1 cellular context compared by ENCODE assay signal in the genomic region with DNA sequence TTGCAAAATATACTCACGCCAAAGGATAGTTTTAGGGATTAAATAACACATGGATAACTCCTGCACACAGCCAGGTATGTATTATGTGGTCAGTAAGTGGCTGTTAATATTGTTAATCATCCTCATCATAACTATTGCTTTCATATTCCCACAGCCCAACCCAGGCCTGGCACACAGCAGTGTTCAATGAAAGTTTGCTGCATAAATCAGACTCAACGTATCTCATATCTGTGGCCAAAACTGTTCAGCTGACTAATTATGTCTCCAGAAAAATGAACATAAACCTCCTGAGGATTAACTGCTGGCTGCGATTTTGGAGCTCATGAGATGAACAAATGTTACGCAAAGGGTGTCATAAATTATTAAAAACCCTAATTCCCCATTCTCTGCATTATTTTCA.
TF ChIP-seq lines count a peak whose summit lies in the region.

No MANE protein-coding gene starts in this region.

TF ChIP-seq in HepG2, 621 proteins besides CTCF, POLR2A, EP300 and RAD21 (continued from another document):
- TF ChIP-seq MLXIP (CRISPR knock-in tag; IDR thresholded peaks at IDR 0.05; ENCODE audit: borderline replicate concordance) = no peak
- TF ChIP-seq MED8 (CRISPR knock-in tag; IDR thresholded peaks at IDR 0.05; ENCODE audit: insufficient replicate concordance) = no peak
- TF ChIP-seq KLF12 (CRISPR knock-in tag; IDR thresholded peaks at IDR 0.05; ENCODE audit: borderline replicate concordance) = no peak
- TF ChIP-seq, protein P1, sequence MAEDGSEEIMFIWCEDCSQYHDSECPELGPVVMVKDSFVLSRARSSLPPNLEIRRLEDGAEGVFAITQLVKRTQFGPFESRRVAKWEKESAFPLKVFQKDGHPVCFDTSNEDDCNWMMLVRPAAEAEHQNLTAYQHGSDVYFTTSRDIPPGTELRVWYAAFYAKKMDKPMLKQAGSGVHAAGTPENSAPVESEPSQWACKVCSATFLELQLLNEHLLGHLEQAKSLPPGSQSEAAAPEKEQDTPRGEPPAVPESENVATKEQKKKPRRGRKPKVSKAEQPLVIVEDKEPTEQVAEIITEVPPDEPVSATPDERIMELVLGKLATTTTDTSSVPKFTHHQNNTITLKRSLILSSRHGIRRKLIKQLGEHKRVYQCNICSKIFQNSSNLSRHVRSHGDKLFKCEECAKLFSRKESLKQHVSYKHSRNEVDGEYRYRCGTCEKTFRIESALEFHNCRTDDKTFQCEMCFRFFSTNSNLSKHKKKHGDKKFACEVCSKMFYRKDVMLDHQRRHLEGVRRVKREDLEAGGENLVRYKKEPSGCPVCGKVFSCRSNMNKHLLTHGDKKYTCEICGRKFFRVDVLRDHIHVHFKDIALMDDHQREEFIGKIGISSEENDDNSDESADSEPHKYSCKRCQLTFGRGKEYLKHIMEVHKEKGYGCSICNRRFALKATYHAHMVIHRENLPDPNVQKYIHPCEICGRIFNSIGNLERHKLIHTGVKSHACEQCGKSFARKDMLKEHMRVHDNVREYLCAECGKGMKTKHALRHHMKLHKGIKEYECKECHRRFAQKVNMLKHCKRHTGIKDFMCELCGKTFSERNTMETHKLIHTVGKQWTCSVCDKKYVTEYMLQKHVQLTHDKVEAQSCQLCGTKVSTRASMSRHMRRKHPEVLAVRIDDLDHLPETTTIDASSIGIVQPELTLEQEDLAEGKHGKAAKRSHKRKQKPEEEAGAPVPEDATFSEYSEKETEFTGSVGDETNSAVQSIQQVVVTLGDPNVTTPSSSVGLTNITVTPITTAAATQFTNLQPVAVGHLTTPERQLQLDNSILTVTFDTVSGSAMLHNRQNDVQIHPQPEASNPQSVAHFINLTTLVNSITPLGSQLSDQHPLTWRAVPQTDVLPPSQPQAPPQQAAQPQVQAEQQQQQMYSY (CRISPR knock-in tag; IDR thresholded peaks at IDR 0.05) = no peak
- TF ChIP-seq MAF1 (CRISPR knock-in tag; IDR thresholded peaks at IDR 0.05; ENCODE audit: borderline replicate concordance) = no peak
- no peak for TF ChIP-seq DNMT1 (CRISPR knock-in tag; IDR thresholded peaks at IDR 0.05)
- TF ChIP-seq ZBTB7B (CRISPR knock-in tag; IDR thresholded peaks at IDR 0.05) = no peak
- no peak for TF ChIP-seq ZNF839 (CRISPR knock-in tag; IDR thresholded peaks at IDR 0.05; ENCODE audit: borderline replicate concordance)
- no peak for TF ChIP-seq ZKSCAN1 (IDR thresholded peaks at IDR 0.05; ENCODE audit: low read length)
- TF ChIP-seq, protein P2, sequence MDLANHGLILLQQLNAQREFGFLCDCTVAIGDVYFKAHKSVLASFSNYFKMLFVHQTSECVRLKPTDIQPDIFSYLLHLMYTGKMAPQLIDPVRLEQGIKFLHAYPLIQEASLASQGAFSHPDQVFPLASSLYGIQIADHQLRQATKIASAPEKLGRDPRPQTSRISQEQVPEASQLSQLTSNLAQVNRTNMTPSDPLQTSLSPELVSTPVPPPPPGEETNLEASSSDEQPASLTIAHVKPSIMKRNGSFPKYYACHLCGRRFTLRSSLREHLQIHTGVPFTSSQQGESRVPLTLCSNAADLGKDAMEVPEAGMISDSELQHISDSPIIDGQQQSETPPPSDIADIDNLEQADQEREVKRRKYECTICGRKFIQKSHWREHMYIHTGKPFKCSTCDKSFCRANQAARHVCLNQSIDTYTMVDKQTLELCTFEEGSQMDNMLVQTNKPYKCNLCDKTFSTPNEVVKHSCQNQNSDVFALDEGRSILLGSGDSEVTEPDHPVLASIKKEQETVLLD (CRISPR knock-in tag; IDR thresholded peaks at IDR 0.05; ENCODE audit: low read depth) = no peak
